Comparison of ENCODE assay signal across 1 cellular context in the genomic region with DNA sequence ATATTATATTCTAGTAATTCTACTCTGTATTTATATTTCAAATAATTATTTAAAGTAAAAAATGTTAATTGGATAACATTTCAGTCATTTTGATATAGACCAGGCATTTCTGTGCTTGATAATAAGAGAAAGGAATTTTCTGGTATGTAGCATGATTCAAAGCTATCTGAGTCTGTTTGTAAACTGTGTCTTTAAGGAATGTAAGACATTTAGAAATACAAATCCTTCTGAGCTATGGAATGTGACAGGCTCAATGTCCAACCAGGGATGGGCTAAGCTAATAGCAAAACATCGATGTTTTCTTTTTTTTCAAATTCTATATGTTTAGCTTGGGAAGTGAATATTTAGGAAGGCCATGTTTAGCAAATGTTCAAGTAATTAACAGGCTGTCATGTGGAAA.
TF ChIP-seq lines count a peak whose summit lies in the region.

No MANE protein-coding gene starts in this region.

TF ChIP-seq in GM23338, 12 proteins besides CTCF, POLR2A, EP300 and RAD21 (continued from another document):
- TF ChIP-seq, protein P1, sequence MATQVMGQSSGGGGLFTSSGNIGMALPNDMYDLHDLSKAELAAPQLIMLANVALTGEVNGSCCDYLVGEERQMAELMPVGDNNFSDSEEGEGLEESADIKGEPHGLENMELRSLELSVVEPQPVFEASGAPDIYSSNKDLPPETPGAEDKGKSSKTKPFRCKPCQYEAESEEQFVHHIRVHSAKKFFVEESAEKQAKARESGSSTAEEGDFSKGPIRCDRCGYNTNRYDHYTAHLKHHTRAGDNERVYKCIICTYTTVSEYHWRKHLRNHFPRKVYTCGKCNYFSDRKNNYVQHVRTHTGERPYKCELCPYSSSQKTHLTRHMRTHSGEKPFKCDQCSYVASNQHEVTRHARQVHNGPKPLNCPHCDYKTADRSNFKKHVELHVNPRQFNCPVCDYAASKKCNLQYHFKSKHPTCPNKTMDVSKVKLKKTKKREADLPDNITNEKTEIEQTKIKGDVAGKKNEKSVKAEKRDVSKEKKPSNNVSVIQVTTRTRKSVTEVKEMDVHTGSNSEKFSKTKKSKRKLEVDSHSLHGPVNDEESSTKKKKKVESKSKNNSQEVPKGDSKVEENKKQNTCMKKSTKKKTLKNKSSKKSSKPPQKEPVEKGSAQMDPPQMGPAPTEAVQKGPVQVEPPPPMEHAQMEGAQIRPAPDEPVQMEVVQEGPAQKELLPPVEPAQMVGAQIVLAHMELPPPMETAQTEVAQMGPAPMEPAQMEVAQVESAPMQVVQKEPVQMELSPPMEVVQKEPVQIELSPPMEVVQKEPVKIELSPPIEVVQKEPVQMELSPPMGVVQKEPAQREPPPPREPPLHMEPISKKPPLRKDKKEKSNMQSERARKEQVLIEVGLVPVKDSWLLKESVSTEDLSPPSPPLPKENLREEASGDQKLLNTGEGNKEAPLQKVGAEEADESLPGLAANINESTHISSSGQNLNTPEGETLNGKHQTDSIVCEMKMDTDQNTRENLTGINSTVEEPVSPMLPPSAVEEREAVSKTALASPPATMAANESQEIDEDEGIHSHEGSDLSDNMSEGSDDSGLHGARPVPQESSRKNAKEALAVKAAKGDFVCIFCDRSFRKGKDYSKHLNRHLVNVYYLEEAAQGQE (IDR thresholded peaks at IDR 0.05; ENCODE audit: unreplicated experiment), result no peak
- TF ChIP-seq, protein P2, sequence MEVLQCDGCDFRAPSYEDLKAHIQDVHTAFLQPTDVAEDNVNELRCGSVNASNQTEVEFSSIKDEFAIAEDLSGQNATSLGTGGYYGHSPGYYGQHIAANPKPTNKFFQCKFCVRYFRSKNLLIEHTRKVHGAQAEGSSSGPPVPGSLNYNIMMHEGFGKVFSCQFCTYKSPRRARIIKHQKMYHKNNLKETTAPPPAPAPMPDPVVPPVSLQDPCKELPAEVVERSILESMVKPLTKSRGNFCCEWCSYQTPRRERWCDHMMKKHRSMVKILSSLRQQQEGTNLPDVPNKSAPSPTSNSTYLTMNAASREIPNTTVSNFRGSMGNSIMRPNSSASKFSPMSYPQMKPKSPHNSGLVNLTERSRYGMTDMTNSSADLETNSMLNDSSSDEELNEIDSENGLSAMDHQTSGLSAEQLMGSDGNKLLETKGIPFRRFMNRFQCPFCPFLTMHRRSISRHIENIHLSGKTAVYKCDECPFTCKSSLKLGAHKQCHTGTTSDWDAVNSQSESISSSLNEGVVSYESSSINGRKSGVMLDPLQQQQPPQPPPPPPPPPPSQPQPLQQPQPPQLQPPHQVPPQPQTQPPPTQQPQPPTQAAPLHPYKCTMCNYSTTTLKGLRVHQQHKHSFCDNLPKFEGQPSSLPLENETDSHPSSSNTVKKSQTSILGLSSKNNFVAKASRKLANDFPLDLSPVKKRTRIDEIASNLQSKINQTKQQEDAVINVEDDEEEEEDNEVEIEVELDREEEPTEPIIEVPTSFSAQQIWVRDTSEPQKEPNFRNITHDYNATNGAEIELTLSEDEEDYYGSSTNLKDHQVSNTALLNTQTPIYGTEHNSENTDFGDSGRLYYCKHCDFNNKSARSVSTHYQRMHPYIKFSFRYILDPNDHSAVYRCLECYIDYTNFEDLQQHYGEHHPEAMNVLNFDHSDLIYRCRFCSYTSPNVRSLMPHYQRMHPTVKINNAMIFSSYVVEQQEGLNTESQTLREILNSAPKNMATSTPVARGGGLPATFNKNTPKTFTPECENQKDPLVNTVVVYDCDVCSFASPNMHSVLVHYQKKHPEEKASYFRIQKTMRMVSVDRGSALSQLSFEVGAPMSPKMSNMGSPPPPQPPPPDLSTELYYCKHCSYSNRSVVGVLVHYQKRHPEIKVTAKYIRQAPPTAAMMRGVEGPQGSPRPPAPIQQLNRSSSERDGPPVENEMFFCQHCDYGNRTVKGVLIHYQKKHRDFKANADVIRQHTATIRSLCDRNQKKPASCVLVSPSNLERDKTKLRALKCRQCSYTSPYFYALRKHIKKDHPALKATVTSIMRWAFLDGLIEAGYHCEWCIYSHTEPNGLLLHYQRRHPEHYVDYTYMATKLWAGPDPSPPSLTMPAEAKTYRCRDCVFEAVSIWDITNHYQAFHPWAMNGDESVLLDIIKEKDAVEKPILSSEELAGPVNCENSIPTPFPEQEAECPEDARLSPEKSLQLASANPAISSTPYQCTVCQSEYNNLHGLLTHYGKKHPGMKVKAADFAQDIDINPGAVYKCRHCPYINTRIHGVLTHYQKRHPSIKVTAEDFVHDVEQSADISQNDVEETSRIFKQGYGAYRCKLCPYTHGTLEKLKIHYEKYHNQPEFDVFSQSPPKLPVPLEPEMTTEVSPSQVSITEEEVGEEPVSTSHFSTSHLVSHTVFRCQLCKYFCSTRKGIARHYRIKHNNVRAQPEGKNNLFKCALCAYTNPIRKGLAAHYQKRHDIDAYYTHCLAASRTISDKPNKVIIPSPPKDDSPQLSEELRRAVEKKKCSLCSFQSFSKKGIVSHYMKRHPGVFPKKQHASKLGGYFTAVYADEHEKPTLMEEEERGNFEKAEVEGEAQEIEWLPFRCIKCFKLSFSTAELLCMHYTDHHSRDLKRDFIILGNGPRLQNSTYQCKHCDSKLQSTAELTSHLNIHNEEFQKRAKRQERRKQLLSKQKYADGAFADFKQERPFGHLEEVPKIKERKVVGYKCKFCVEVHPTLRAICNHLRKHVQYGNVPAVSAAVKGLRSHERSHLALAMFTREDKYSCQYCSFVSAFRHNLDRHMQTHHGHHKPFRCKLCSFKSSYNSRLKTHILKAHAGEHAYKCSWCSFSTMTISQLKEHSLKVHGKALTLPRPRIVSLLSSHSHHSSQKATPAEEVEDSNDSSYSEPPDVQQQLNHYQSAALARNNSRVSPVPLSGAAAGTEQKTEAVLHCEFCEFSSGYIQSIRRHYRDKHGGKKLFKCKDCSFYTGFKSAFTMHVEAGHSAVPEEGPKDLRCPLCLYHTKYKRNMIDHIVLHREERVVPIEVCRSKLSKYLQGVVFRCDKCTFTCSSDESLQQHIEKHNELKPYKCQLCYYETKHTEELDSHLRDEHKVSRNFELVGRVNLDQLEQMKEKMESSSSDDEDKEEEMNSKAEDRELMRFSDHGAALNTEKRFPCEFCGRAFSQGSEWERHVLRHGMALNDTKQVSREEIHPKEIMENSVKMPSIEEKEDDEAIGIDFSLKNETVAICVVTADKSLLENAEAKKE (CRISPR knock-in tag; IDR thresholded peaks at IDR 0.05), result no peak
